Comparison of ENCODE assay signal across 9 cellular contexts in the genomic region with DNA sequence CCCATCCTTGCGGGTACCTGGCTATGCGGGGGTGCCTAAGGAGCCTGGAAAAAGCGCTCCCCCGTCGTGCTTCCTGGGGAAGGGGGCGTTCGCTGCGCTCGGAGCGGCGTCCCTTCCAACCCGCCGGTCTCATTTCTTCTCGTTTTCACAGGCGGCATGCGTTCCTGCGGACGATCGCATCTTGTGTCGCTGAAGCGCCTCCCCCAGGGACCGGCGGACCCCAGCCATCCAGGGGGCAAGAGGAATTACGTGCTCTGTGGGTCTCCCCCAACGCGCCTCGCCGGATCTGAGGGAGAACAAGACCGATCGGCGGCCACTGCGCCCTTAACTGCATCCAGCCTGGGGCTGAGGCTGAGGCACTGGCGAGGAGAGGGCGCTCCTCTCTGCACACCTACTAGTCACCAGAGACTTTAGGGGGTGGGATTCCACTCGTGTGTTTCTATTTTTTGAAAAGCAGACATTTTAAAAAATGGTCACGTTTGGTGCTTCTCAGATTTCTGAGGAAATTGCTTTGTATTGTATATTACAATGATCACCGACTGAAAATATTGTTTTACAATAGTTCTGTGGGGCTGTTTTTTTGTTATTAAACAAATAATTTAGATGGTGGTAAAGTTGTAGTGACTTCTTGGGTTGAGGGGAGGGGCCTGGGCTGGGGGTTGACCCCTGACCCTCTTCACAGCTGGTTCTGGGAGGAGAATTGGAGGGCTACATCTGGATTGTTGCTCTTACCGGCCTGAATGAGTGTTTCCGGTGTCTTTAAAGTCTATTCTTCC. TPM values are rescaled to one million over a fixed set of nuclear protein-coding genes. Genes with fewer than 3 reads are reported as not detected.
A peak's percentile ranks its signal among the peaks of the same experiment; 100 is the strongest.
DNase-seq lines count a peak whose midpoint lies in the region; ATAC-seq and TF ChIP-seq lines count a peak whose summit lies in the region.
"Had no signal": no experiment of that assay in that cellular context is flagged by ENCODE, and none has a peak within 500 bp of the region (broad histone marks: within the 10 kb centered on the region; RNA-seq: fewer than 3 reads in every experiment).

No MANE protein-coding gene starts in this region.

- peaks cover 38% of the 10 kb centered on the region for H3K27me3 Mint-ChIP-seq in HFFc6 (ENCODE audit: insufficient read depth)
- H3K27me3 Mint-ChIP-seq in activated CD8-positive, alpha-beta T cell treated with anti-CD3 and anti-CD28 coated beads for 36 hours = peaks cover 49% of the 10 kb centered on the region
- H3K27me3 Mint-ChIP-seq in osteocyte (ENCODE audit: unreplicated experiment) = no peaks in the 10 kb centered on the region

- H3K36me3 Mint-ChIP-seq in HFFc6 (ENCODE audit: low read depth) (peaks cover 29% of the 10 kb centered on the region), osteocyte (ENCODE audit: unreplicated experiment) (no peaks in the 10 kb centered on the region)
- H3K36me3 Mint-ChIP-seq in activated CD8-positive, alpha-beta T cell treated with anti-CD3 and anti-CD28 coated beads for 36 hours (ENCODE audit: low read depth) = no peaks in the 10 kb centered on the region

- DNase-seq in AG10803 (ENCODE audit: low read depth) (no peak), HFFc6 (no peak), foreskin fibroblast (peak in 1 of 2 donors; percentile 65), osteocyte (ENCODE audit: extremely low spot score, unreplicated experiment) (no peak), hippocampal formation (lab: John Stamatoyannopoulos, UW) (no peak)
- DNase-seq in activated CD8-positive, alpha-beta T cell treated with anti-CD3 and anti-CD28 coated beads for 36 hours = no peak

- no peak for ATAC-seq in activated CD8-positive, alpha-beta T cell treated with anti-CD3 and anti-CD28 coated beads for 36 hours
- no peak for ATAC-seq in HG03095 (IDR thresholded peaks at IDR 0.05; ENCODE audit: unreplicated experiment)
- no peak for ATAC-seq in HG03378 (IDR thresholded peaks at IDR 0.05; ENCODE audit: unreplicated experiment)

- H3K4me3 ChIP-seq in AG10803 (ENCODE audit: low read length) = peak overlapping the region; percentile 96
- peak overlapping the region; percentile 73 to 91 for H3K4me3 ChIP-seq in foreskin fibroblast (ENCODE audit: low read depth in 1 of 2, low read length in 2 of 2)

- intact Hi-C loops in activated CD8-positive, alpha-beta T cell treated with anti-CD3 and anti-CD28 coated beads for 36 hours (cut with micrococcal nuclease) = no loop called here

- CTCF ChIA-PET in activated CD8-positive, alpha-beta T cell treated with anti-CD3 and anti-CD28 coated beads for 36 hours (lab: Charles Lee) = interaction anchor here (0.8 to 19.7 kb wide), 3 partner anchors 43 to 133 kb away, joined by 3 to 1008 read pairs (median 16); a partner anchor contains a TSS

- H3K4me3 Mint-ChIP-seq in HFFc6 (peak overlapping the region; percentile 96), osteocyte (ENCODE audit: unreplicated experiment) (peak overlapping the region; percentile 94)
- H3K4me3 Mint-ChIP-seq in activated CD8-positive, alpha-beta T cell treated with anti-CD3 and anti-CD28 coated beads for 36 hours = peak overlapping the region; percentile 78

- TF ChIP-seq CTCF in AG10803 (conservative IDR thresholded peaks at IDR 0.05; ENCODE audit: low read length) = 0 out of 2 replicates have a peak, but pooled peaks have one; percentile 7
- peak; percentile 3; the same call in 1 of the 2 replicates for TF ChIP-seq CTCF in HFFc6 (IDR thresholded peaks at IDR 0.05)
- no peak for TF ChIP-seq CTCF in activated CD8-positive, alpha-beta T cell treated with anti-CD3 and anti-CD28 coated beads for 36 hours (IDR thresholded peaks at IDR 0.05)
- no peak for TF ChIP-seq CTCF in foreskin fibroblast (IDR thresholded peaks at IDR 0.05; ENCODE audit: low read depth, low read length)
- no peak for TF ChIP-seq CTCF in osteocyte (IDR thresholded peaks at IDR 0.05)

- H3K27ac Mint-ChIP-seq in HFFc6 (peak overlapping the region; percentile 99), osteocyte (ENCODE audit: unreplicated experiment) (peak overlapping the region; percentile 60)
- no peak overlapping the region for H3K27ac Mint-ChIP-seq in activated CD8-positive, alpha-beta T cell treated with anti-CD3 and anti-CD28 coated beads for 36 hours

- POLR2A ChIA-PET in activated CD8-positive, alpha-beta T cell treated with anti-CD3 and anti-CD28 coated beads for 36 hours (lab: Charles Lee) = interaction anchor here (4.0 to 6.1 kb wide), 2 partner anchors 32 to 38 kb away, joined by 24 to 38 read pairs; no protein-coding TSS in a partner anchor

- peaks cover 50% of the 10 kb centered on the region for H3K4me1 Mint-ChIP-seq in HFFc6 (ENCODE audit: low read depth)
- peaks cover 22% of the 10 kb centered on the region for H3K4me1 Mint-ChIP-seq in activated CD8-positive, alpha-beta T cell treated with anti-CD3 and anti-CD28 coated beads for 36 hours (ENCODE audit: low read depth)
- H3K4me1 Mint-ChIP-seq in osteocyte (ENCODE audit: unreplicated experiment) = peaks cover 50% of the 10 kb centered on the region

- H3K9me3 Mint-ChIP-seq in HFFc6 (peaks cover 23% of the 10 kb centered on the region), osteocyte (ENCODE audit: unreplicated experiment) (no peaks in the 10 kb centered on the region)
- no peaks in the 10 kb centered on the region for H3K9me3 Mint-ChIP-seq in activated CD8-positive, alpha-beta T cell treated with anti-CD3 and anti-CD28 coated beads for 36 hours

RNA-seq across cellular contexts. Expression of a gene that starts 1.0 kb away (rescaled TPM):
- total RNA-seq in HFFc6 (2021; fragmentation: NEBNext Ultra II Directional; extraction: Animal tissue kit (Norgen Biotek cat#: 25700)) = 100 to 1,000 TPM; 397 to 487 (median 452) TPM
- under 1 TPM; 0.41 to 0.54 TPM for total RNA-seq in activated CD8-positive, alpha-beta T cell treated with anti-CD3 and anti-CD28 coated beads for 36 hours
- total RNA-seq in osteocyte = 8.2 TPM in 2 replicates

RNA-seq across cellular contexts. Expression of a gene that starts 31.6 kb away (rescaled TPM):
- not detected for total RNA-seq in HFFc6 (2021; fragmentation: NEBNext Ultra II Directional; extraction: Animal tissue kit (Norgen Biotek cat#: 25700))
- total RNA-seq in activated CD8-positive, alpha-beta T cell treated with anti-CD3 and anti-CD28 coated beads for 36 hours = not detected
- not detected in 2 replicates for total RNA-seq in osteocyte
- total RNA-seq: renal cortical epithelial cell had no signal

Comparison
In these comparisons a context has a peak if more than half of its experiments do, and no peak if none do; other contexts are left out.
1. CTCF ChIP-seq: peak in AG10803 (single experiment) and HFFc6 (single experiment); none in activated CD8-positive, alpha-beta T cell treated with anti-CD3 and anti-CD28 coated beads for 36 hours (single experiment), foreskin fibroblast (single experiment) and osteocyte (single experiment).
2. RNA of a gene that starts 1.0 kb away (total RNA-seq): 397 to 487 TPM in HFFc6; 8.2 TPM in osteocyte and 0.41 to 0.54 TPM in activated CD8-positive, alpha-beta T cell treated with anti-CD3 and anti-CD28 coated beads for 36 hours; every median in the first group is over 10 times any median in the second.
3. Peak in every context shown above with its lines, with median percentiles within 50 percentile points of each other: H3K4me3 Mint-ChIP-seq.